In genomic region chr1:78619803-78620579, GRCh38 we compare ENCODE assay signal across 8 cellular contexts. TPM values are rescaled to one million over a fixed set of nuclear protein-coding genes. Genes with fewer than 3 reads are reported as not detected.
DNase-seq lines count a peak whose midpoint lies in the region; ATAC-seq, FAIRE-seq and TF ChIP-seq lines count a peak whose summit lies in the region.

TSS of gene IFI44L (plus strand) at chr1:78620448. CDS start at chr1:78627916, 7,468 bp downstream.

- POLR2A ChIA-PET in SK-N-SH (lab: Yijun Ruan, JAX) = no interaction called here

- no peak within 1 kb of the TSS for H2BK5ac ChIP-seq in mesendoderm (ENCODE audit: low read length)

- H3K4ac ChIP-seq in mesendoderm (ENCODE audit: low read depth, low read length) = no peak within 1 kb of the TSS

- 33% methylated on average over 9 of the region's 9 CpGs for WGBS in SK-N-SH (ENCODE audit: low lambda C conversion rate)
- no CpG with 5 or more reads among the region's 9 CpGs for WGBS in mesendoderm (ENCODE audit: extremely low coverage, insufficient coverage, low lambda C conversion rate)

- ATAC-seq in HG02763 (IDR thresholded peaks at IDR 0.05; ENCODE audit: unreplicated experiment) = peak; percentile 51

- H2AK5ac ChIP-seq in mesendoderm (ENCODE audit: low read length) = no peak within 1 kb of the TSS

- H3K79me2 ChIP-seq in SK-N-SH (ENCODE audit: insufficient read depth) = no peaks in the 10 kb centered on the region
- no peaks in the 10 kb centered on the region for H3K79me2 ChIP-seq in keratinocyte (ENCODE audit: control insufficient read depth, insufficient read depth, low read length)
- H3K79me2 ChIP-seq in mesendoderm (ENCODE audit: control insufficient read depth, insufficient read depth, low read length) = no peaks in the 10 kb centered on the region

- H3K4me2 ChIP-seq in SK-N-SH (peak within 1 kb of the TSS; percentile 69), keratinocyte (ENCODE audit: control insufficient read depth, extremely low read depth, insufficient read depth, low read depth, low read length) (peak within 1 kb of the TSS; percentile 26), mesendoderm (ENCODE audit: low read length) (no peak within 1 kb of the TSS)

- peak within 1 kb of the TSS; percentile 64 to 73 for H3K27ac ChIP-seq in SK-N-SH (ENCODE audit: low read depth in 2 of 2, low read length in 1 of 2)
- peak within 1 kb of the TSS; percentile 66 for H3K27ac ChIP-seq in angular gyrus (ENCODE audit: low read depth, low read length)
- H3K27ac ChIP-seq in keratinocyte (ENCODE audit: control insufficient read depth, insufficient read depth, low read length) = no peak within 1 kb of the TSS
- H3K27ac ChIP-seq in mesendoderm (ENCODE audit: low read depth, low read length) = no peak within 1 kb of the TSS

- H3K36me3 ChIP-seq in SK-N-SH (replicated peaks in 1 of 2; ENCODE audit: control insufficient read depth in 1 of 2, insufficient read depth in 2 of 2, low read length in 1 of 2) (no peaks in the 10 kb centered on the region), keratinocyte (ENCODE audit: control insufficient read depth in 2 of 2, extremely low read depth in 1 of 2, insufficient read depth in 2 of 2, low read length in 2 of 2) (no peaks in the 10 kb centered on the region), mesendoderm (ENCODE audit: control insufficient read depth, insufficient read depth, low read length) (no peaks in the 10 kb centered on the region)

- H2BK120ac ChIP-seq in mesendoderm (ENCODE audit: low read depth, low read length) = no peak within 1 kb of the TSS

- H2AFZ ChIP-seq in SK-N-SH (ENCODE audit: low read depth) (peak within 1 kb of the TSS; percentile 61), keratinocyte (ENCODE audit: control insufficient read depth, low read length) (peak within 1 kb of the TSS; percentile 74)

- no peak within 1 kb of the TSS for H4K5ac ChIP-seq in mesendoderm (ENCODE audit: low read length)

- no peak within 1 kb of the TSS for H3K18ac ChIP-seq in mesendoderm (ENCODE audit: low read length)

- TF ChIP-seq EP300 in SK-N-SH (IDR thresholded peaks at IDR 0.05; ENCODE audit: borderline replicate concordance in 1 of 2, low read depth in 1 of 2, low read length in 1 of 2) = no peak

- no peak for TF ChIP-seq CTCF in GM12864 (IDR thresholded peaks at IDR 0.05; ENCODE audit: low read depth, low read length, missing control alignments)
- TF ChIP-seq CTCF in SK-N-SH (IDR thresholded peaks at IDR 0.05) = no peak
- no peak for TF ChIP-seq CTCF in keratinocyte (optimal IDR thresholded peaks at IDR 0.05 in 1 of 3, IDR thresholded peaks at IDR 0.05 in 1 of 3, conservative IDR thresholded peaks at IDR 0.05 in 1 of 3; ENCODE audit: extremely low read depth in 1 of 3, insufficient read depth in 2 of 3, low read length in 3 of 3)

- H3K9me2 ChIP-seq in SK-N-SH = no peaks in the 10 kb centered on the region

- H3K56ac ChIP-seq in mesendoderm (ENCODE audit: low read length) = no peak within 1 kb of the TSS

- no peak within 1 kb of the TSS for H2BK15ac ChIP-seq in mesendoderm (replicated peaks; ENCODE audit: low read depth)

- dilution Hi-C loops in keratinocyte (cut with MboI; ENCODE audit: extremely low pct_ligation_motif_present, low sequenced_read_pairs) = no loop called here

- TF ChIP-seq RAD21 in SK-N-SH (IDR thresholded peaks at IDR 0.05; ENCODE audit: low read length) = no peak

- no peaks in the 10 kb centered on the region for H3K9me1 ChIP-seq in keratinocyte (ENCODE audit: control insufficient read depth, extremely low read depth, insufficient read depth, low read length)

- H3K27me3 ChIP-seq in SK-N-SH (ENCODE audit: insufficient read depth) (no peaks in the 10 kb centered on the region), keratinocyte (ENCODE audit: control insufficient read depth, extremely low read depth, insufficient read depth, low read length) (no peaks in the 10 kb centered on the region), mesendoderm (ENCODE audit: insufficient read depth, low read length, poor library complexity) (no peaks in the 10 kb centered on the region)

- H3K23ac ChIP-seq in mesendoderm (ENCODE audit: low read length) = no peak within 1 kb of the TSS

- DNase-seq in GM12864 (ENCODE audit: low read depth) (peak; percentile 60), SK-N-SH (no peak), keratinocyte (ENCODE audit: low read depth, low spot score) (no peak), cerebellar nuclear complex (lab: John Stamatoyannopoulos, UW) (no peak), mesendoderm (no peak)
- peak; percentile 64 for DNase-seq in stimulated activated CD4-positive, alpha-beta T cell treated with anti-CD3 and anti-CD28 coated beads, Interleukin-4, amount 100 ng/mL, for 24 hours

- FAIRE-seq in keratinocyte (lab: Jason Lieb, UNC) = peak; percentile 52

- H3K9ac ChIP-seq in SK-N-SH = peak within 1 kb of the TSS; percentile 30; the same call in 1 of the 2 replicates
- peak within 1 kb of the TSS; percentile 36 for H3K9ac ChIP-seq in keratinocyte (ENCODE audit: control insufficient read depth, extremely low read depth, insufficient read depth, low read length)
- H3K9ac ChIP-seq in mesendoderm (ENCODE audit: low read length) = no peak within 1 kb of the TSS

- H3K4me3 ChIP-seq in GM12864 (ENCODE audit: low read depth, low read length) (peak within 1 kb of the TSS; percentile 68), SK-N-SH (ENCODE audit: low read depth in 2 of 2, low read length in 1 of 2) (peak within 1 kb of the TSS; percentile 36 to 41; a peak in 3 of 4 replicates), keratinocyte (ENCODE audit: control insufficient read depth in 2 of 3, extremely low read depth in 1 of 3, insufficient read depth in 2 of 3, low read depth in 1 of 3, low read length in 3 of 3) (peak within 1 kb of the TSS in 2 of 3 experiments; percentile 22 to 33), mesendoderm (ENCODE audit: low read length) (no peak within 1 kb of the TSS)

- no peak within 1 kb of the TSS for H4K8ac ChIP-seq in mesendoderm (ENCODE audit: low read depth, low read length)

- no peaks in the 10 kb centered on the region for H3K79me1 ChIP-seq in mesendoderm (ENCODE audit: low read length)

- peaks cover 29% of the 10 kb centered on the region for H3F3A ChIP-seq in SK-N-SH (replicated peaks; ENCODE audit: insufficient read depth)

- H3K9me3 ChIP-seq in SK-N-SH = no peaks in the 10 kb centered on the region
- H3K9me3 ChIP-seq in keratinocyte (ENCODE audit: control insufficient read depth, low read depth, low read length) = no peaks in the 10 kb centered on the region

- CTCF ChIA-PET in SK-N-SH (lab: Yijun Ruan, JAX) = interaction anchor here (0.6 to 3.5 kb wide), 7 partner anchors 12 to 57 kb away, joined by 3 to 18 read pairs (median 4); no protein-coding TSS in a partner anchor

- no peaks in the 10 kb centered on the region for H4K20me1 ChIP-seq in SK-N-SH (ENCODE audit: insufficient read depth)
- H4K20me1 ChIP-seq in keratinocyte (ENCODE audit: control insufficient read depth, extremely low read depth, insufficient read depth, low read length) = no peaks in the 10 kb centered on the region

- H3K4me1 ChIP-seq in SK-N-SH (ENCODE audit: control insufficient read depth in 1 of 2, insufficient read depth in 2 of 2, low read depth in 1 of 2, low read length in 1 of 2) (peaks cover 6 to 24% of the 10 kb centered on the region in 2 experiments; a peak in 3 of 4 replicates), keratinocyte (ENCODE audit: control insufficient read depth, extremely low read depth, insufficient read depth, low read length) (peaks cover 9% of the 10 kb centered on the region), mesendoderm (ENCODE audit: control insufficient read depth, low read depth, low read length) (no peaks in the 10 kb centered on the region)

TF ChIP-seq in SK-N-SH, 30 proteins besides CTCF, POLR2A, EP300 and RAD21:
- TF ChIP-seq CHD2 (IDR thresholded peaks at IDR 0.05; ENCODE audit: low read length, partially characterized antibody) (no peak), NFIC (IDR thresholded peaks at IDR 0.05; ENCODE audit: borderline replicate concordance) (peak; percentile 94)

RNA-seq across cellular contexts. Expression of gene IFI44L, which starts in this region (rescaled TPM):
- 1.1 TPM in 2 replicates for polyA plus RNA-seq in SK-N-SH (2012; rRNA removed)
- 1.4 and 1.8 TPM in 2 replicates for polyA plus RNA-seq in SK-N-SH (2012; cell fraction: cytosol; rRNA removed)
- polyA plus RNA-seq in SK-N-SH (2012; cell fraction: nucleus; rRNA removed) = 1.5 and 2.8 TPM in 2 replicates
- polyA plus RNA-seq in keratinocyte = 13.9 to 37.4 TPM (median 34.8 TPM) in 3 replicates
- 0.22 TPM for polyA plus RNA-seq in keratinocyte (2011; ENCODE audit: low read depth)
- polyA plus RNA-seq in keratinocyte (2011; cell fraction: cytosol; rRNA removed) = 10.4 and 17.5 TPM in 2 replicates
- polyA plus RNA-seq in keratinocyte (2011; cell fraction: nucleus; rRNA removed) = 35.6 and 39.7 TPM in 2 replicates
- 0.37 and 12.8 TPM in 2 replicates for polyA plus RNA-seq in keratinocyte (2012; ENCODE audit: low replicate concordance)
- 1.5 to 51.8 TPM (median 36.0 TPM) in 3 replicates for polyA minus RNA-seq in keratinocyte
- polyA minus RNA-seq in keratinocyte (2011; cell fraction: cytosol; rRNA and poly(A)+ RNA removed) = 10.2 TPM
- polyA minus RNA-seq in keratinocyte (2011; cell fraction: nucleus; rRNA and poly(A)+ RNA removed) = 30.9 and 63.4 TPM in 2 replicates
- polyA plus RNA-seq in mesendoderm (2013, experiment 1 of 2) = not detected
- polyA plus RNA-seq in mesendoderm (2013, experiment 2 of 2) = not detected

Comparison
In these comparisons a context has a peak if more than half of its experiments do, and no peak if none do; other contexts are left out.
1. DNase-seq: peak in GM12864 (single experiment) and stimulated activated CD4-positive, alpha-beta T cell treated with anti-CD3 and anti-CD28 coated beads, Interleukin-4, amount 100 ng/mL, for 24 hours (single experiment); none in SK-N-SH (single experiment), keratinocyte (single experiment), cerebellar nuclear complex (0 of 2) and mesendoderm (single experiment).
2. H3K27ac ChIP-seq: peak in SK-N-SH (2 of 2) and angular gyrus (single experiment); none in keratinocyte (single experiment) and mesendoderm (single experiment).